Comparison of ENCODE assay signal across 38 cellular contexts in the genomic region with DNA sequence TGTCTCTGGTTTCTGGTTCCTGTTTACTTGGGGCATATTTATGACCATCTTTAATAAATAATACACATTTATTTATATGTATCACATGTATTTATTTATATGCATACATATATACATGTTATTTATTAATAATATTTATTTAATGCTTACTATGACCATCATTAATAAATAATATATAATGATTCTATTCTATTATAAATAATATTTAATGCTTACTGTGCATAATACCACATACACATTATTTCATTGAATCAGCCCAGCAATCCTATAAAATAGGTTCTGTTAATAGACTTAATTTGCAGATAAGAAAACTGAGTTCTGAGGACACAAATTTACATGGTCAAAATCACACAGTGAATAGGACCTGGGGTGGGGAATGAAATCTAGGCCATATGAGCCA. TPM values are rescaled to one million over a fixed set of nuclear protein-coding genes. Genes with fewer than 3 reads are reported as not detected.
"Had no signal": no experiment of that assay in that cellular context is flagged by ENCODE, and none has a peak within 500 bp of the region (broad histone marks: within the 10 kb centered on the region; RNA-seq: fewer than 3 reads in every experiment).

No MANE protein-coding gene starts in this region.

- H3K9me3 Mint-ChIP-seq: activated CD4-positive, alpha-beta memory T cell treated with anti-CD3 and anti-CD28 coated beads, Interleukin-2, amount 10 ng/mL, durations not matched to agents 7 days and 5 days; activated CD4-positive, alpha-beta T cell treated with anti-CD3 and anti-CD28 coated beads, Interleukin-2, amount 10 ng/mL, durations not matched to agents 7 days and 5 days; activated naive CD4-positive, alpha-beta T cell treated with anti-CD3 and anti-CD28 coated beads, Interleukin-2, amount 10 ng/mL, durations not matched to agents 7 days and 5 days; activated naive CD4-positive, alpha-beta T cell treated with anti-CD3 and anti-CD28 coated beads, Interleukin-2, amount 50 U/mL, for 24 hours; activated naive CD8-positive, alpha-beta T cell treated with anti-CD3 and anti-CD28 coated beads, Interleukin-2, amount 10 ng/mL, durations not matched to agents 7 days and 5 days; activated naive CD8-positive, alpha-beta T cell treated with anti-CD3 and anti-CD28 coated beads, Interleukin-2, amount 50 U/mL, for 24 hours; activated T-cell treated with anti-CD3 and anti-CD28 coated beads, Interleukin-2, amount 50 U/mL, for 24 hours; activated T-helper 2 cell treated with anti-CD3 and anti-CD28 coated beads, Interferon-gamma antibody, Interleukin-2, Interleukin-4, amounts not matched to agents 10 μg/mL and 5 μg/mL and 100 μg/mL, durations not matched to agents 14 hours and 24 hours and 36 hours; brain; central memory CD8-positive, alpha-beta T cell; T-helper 1 cell treated with Interleukin-12 subunit alpha and Interleukin-12 subunit beta and Interleukin-4 antibody, amounts not matched to agents 30 μg/mL and 1 μg/mL, for 36 hours; T-helper 2 cell treated with Interferon-gamma antibody and Interleukin-4, amounts not matched to agents 5 μg/mL and 100 μg/mL, for 36 hours had no signal

- H3K27me3 ChIP-seq: ascending aorta, cardiac muscle cell had no signal

- H3K4me3 Mint-ChIP-seq: activated CD4-positive, alpha-beta memory T cell treated with anti-CD3 and anti-CD28 coated beads, Interleukin-2, amount 10 ng/mL, durations not matched to agents 7 days and 5 days; activated CD4-positive, alpha-beta T cell treated with anti-CD3 and anti-CD28 coated beads for 36 hours; activated CD4-positive, alpha-beta T cell treated with anti-CD3 and anti-CD28 coated beads, Interleukin-2, amount 10 ng/mL, durations not matched to agents 7 days and 5 days; activated CD8-positive, alpha-beta memory T cell treated with anti-CD3 and anti-CD28 coated beads, Interleukin-2, amount 10 ng/mL, durations not matched to agents 7 days and 5 days; activated CD8-positive, alpha-beta T cell treated with anti-CD3 and anti-CD28 coated beads, Interleukin-2, amount 10 ng/mL, durations not matched to agents 7 days and 5 days; activated naive CD4-positive, alpha-beta T cell treated with anti-CD3 and anti-CD28 coated beads, Interleukin-2, amount 10 ng/mL, durations not matched to agents 7 days and 5 days; activated naive CD4-positive, alpha-beta T cell treated with anti-CD3 and anti-CD28 coated beads, Interleukin-2, amount 50 U/mL, for 24 hours; activated naive CD8-positive, alpha-beta T cell; activated naive CD8-positive, alpha-beta T cell treated with anti-CD3 and anti-CD28 coated beads, Interleukin-2, amount 10 ng/mL, durations not matched to agents 7 days and 5 days; activated naive CD8-positive, alpha-beta T cell treated with anti-CD3 and anti-CD28 coated beads, Interleukin-2, amount 50 U/mL, for 24 hours; activated T-cell treated with anti-CD3 and anti-CD28 coated beads, Interleukin-2, amount 50 U/mL, for 24 hours; brain; central memory CD8-positive, alpha-beta T cell; T-helper 1 cell treated with Interleukin-12 subunit alpha and Interleukin-12 subunit beta and Interleukin-4 antibody, amounts not matched to agents 30 μg/mL and 1 μg/mL, for 36 hours; T-helper 2 cell treated with Interferon-gamma antibody and Interleukin-4, amounts not matched to agents 5 μg/mL and 100 μg/mL, for 36 hours had no signal

- H3K9me3 ChIP-seq: ascending aorta had no signal

- H3K4me3 ChIP-seq: ascending aorta, cardiac muscle cell had no signal

- H3K27me3 Mint-ChIP-seq: activated CD4-positive, alpha-beta T cell treated with anti-CD3 and anti-CD28 coated beads, Interleukin-2, amount 10 ng/mL, durations not matched to agents 7 days and 5 days; activated naive CD4-positive, alpha-beta T cell treated with anti-CD3 and anti-CD28 coated beads, Interleukin-2, amount 50 U/mL, for 24 hours; activated naive CD8-positive, alpha-beta T cell; activated naive CD8-positive, alpha-beta T cell treated with anti-CD3 and anti-CD28 coated beads, Interleukin-2, amount 50 U/mL, for 24 hours; activated T-cell treated with anti-CD3 and anti-CD28 coated beads, Interleukin-2, amount 50 U/mL, for 24 hours had no signal

- H3K27ac Mint-ChIP-seq: activated CD4-positive, alpha-beta memory T cell treated with anti-CD3 and anti-CD28 coated beads, Interleukin-2, amount 10 ng/mL, durations not matched to agents 7 days and 5 days; activated CD4-positive, alpha-beta T cell treated with anti-CD3 and anti-CD28 coated beads for 36 hours; activated CD4-positive, alpha-beta T cell treated with anti-CD3 and anti-CD28 coated beads, Interleukin-2, amount 10 ng/mL, durations not matched to agents 7 days and 5 days; activated CD8-positive, alpha-beta memory T cell treated with anti-CD3 and anti-CD28 coated beads, Interleukin-2, amount 10 ng/mL, durations not matched to agents 7 days and 5 days; activated CD8-positive, alpha-beta T cell treated with anti-CD3 and anti-CD28 coated beads, Interleukin-2, amount 10 ng/mL, durations not matched to agents 7 days and 5 days; activated naive CD4-positive, alpha-beta T cell treated with anti-CD3 and anti-CD28 coated beads, Interleukin-2, amount 10 ng/mL, durations not matched to agents 7 days and 5 days; activated naive CD4-positive, alpha-beta T cell treated with anti-CD3 and anti-CD28 coated beads, Interleukin-2, amount 50 U/mL, for 24 hours; activated naive CD8-positive, alpha-beta T cell; activated naive CD8-positive, alpha-beta T cell treated with anti-CD3 and anti-CD28 coated beads, Interleukin-2, amount 10 ng/mL, durations not matched to agents 7 days and 5 days; activated naive CD8-positive, alpha-beta T cell treated with anti-CD3 and anti-CD28 coated beads, Interleukin-2, amount 50 U/mL, for 24 hours; activated T-cell treated with anti-CD3 and anti-CD28 coated beads, Interleukin-2, amount 50 U/mL, for 24 hours; activated T-helper 2 cell treated with anti-CD3 and anti-CD28 coated beads, Interferon-gamma antibody, Interleukin-2, Interleukin-4, amounts not matched to agents 10 μg/mL and 5 μg/mL and 100 μg/mL, durations not matched to agents 14 hours and 24 hours and 36 hours; brain; T-helper 1 cell treated with Interleukin-12 subunit alpha and Interleukin-12 subunit beta and Interleukin-4 antibody, amounts not matched to agents 30 μg/mL and 1 μg/mL, for 36 hours; T-helper 2 cell treated with Interferon-gamma antibody and Interleukin-4, amounts not matched to agents 5 μg/mL and 100 μg/mL, for 36 hours had no signal

- DNase-seq: activated CD4-positive, alpha-beta memory T cell treated with anti-CD3 and anti-CD28 coated beads, Interleukin-2, amount 10 ng/mL, durations not matched to agents 7 days and 5 days; activated CD4-positive, alpha-beta T cell treated with anti-CD3 and anti-CD28 coated beads for 1 hour; activated CD4-positive, alpha-beta T cell treated with anti-CD3 and anti-CD28 coated beads for 36 hours; activated CD4-positive, alpha-beta T cell treated with anti-CD3 and anti-CD28 coated beads for 48 hours; activated CD4-positive, alpha-beta T cell treated with anti-CD3 and anti-CD28 coated beads, Interleukin-2, amount 10 ng/mL, durations not matched to agents 7 days and 5 days; activated CD4-positive, alpha-beta T cell treated with anti-CD3 and anti-CD28 coated beads, Interleukin-2, amount 50 U/mL, for 48 hours; activated CD4-positive, CD25-positive, alpha-beta regulatory T cell; activated CD8-positive, alpha-beta memory T cell treated with anti-CD3 and anti-CD28 coated beads for 24 hours; activated CD8-positive, alpha-beta memory T cell treated with anti-CD3 and anti-CD28 coated beads, Interleukin-2, amount 10 ng/mL, durations not matched to agents 7 days and 5 days; activated CD8-positive, alpha-beta memory T cell treated with anti-CD3 and anti-CD28 coated beads, Interleukin-2, amount 50 U/mL, for 48 hours; activated CD8-positive, alpha-beta T cell treated with anti-CD3 and anti-CD28 coated beads, Interleukin-2, amount 10 ng/mL, durations not matched to agents 7 days and 5 days; activated effector memory CD4-positive, alpha-beta T cell treated with Interleukin-2 at 50 U/mL for 16 hours; activated gamma-delta T cell; activated naive CD4-positive, alpha-beta T cell treated with anti-CD3 and anti-CD28 coated beads, Interleukin-2, amount 10 ng/mL, durations not matched to agents 7 days and 5 days; activated naive CD4-positive, alpha-beta T cell treated with Interleukin-2 at 50 U/mL for 16 hours; activated naive CD8-positive, alpha-beta T cell treated with anti-CD3 and anti-CD28 coated beads, Interleukin-2, amount 10 ng/mL, durations not matched to agents 7 days and 5 days; activated naive CD8-positive, alpha-beta T cell treated with anti-CD3 and anti-CD28 coated beads, Interleukin-2, amount 50 U/mL, for 24 hours; activated T-cell treated with anti-CD3 and anti-CD28 coated beads, Interleukin-2, amount 50 U/mL, for 24 hours; activated T-cell treated with anti-CD3 and anti-CD28 coated beads, Interleukin-2, amount 50 U/mL, for 48 hours; amygdala; anterior cingulate cortex; caudate nucleus; T-helper 1 cell; T-helper 2 cell; T-helper 9 cell had no signal

- H3K36me3 Mint-ChIP-seq: activated CD8-positive, alpha-beta memory T cell treated with anti-CD3 and anti-CD28 coated beads, Interleukin-2, amount 10 ng/mL, durations not matched to agents 7 days and 5 days; activated naive CD4-positive, alpha-beta T cell treated with anti-CD3 and anti-CD28 coated beads, Interleukin-2, amount 10 ng/mL, durations not matched to agents 7 days and 5 days; activated naive CD4-positive, alpha-beta T cell treated with anti-CD3 and anti-CD28 coated beads, Interleukin-2, amount 50 U/mL, for 24 hours; activated naive CD8-positive, alpha-beta T cell; activated naive CD8-positive, alpha-beta T cell treated with anti-CD3 and anti-CD28 coated beads, Interleukin-2, amount 10 ng/mL, durations not matched to agents 7 days and 5 days; brain had no signal

- ATAC-seq: activated CD4-positive, alpha-beta T cell treated with anti-CD3 and anti-CD28 coated beads for 36 hours; activated CD4-positive, CD25-positive, alpha-beta regulatory T cell treated with anti-CD3 and anti-CD28 coated beads, Interleukin-2, amount 50 U/mL, for 24 hours; activated CD8-positive, alpha-beta memory T cell treated with anti-CD3 and anti-CD28 coated beads, Interleukin-2, amount 10 ng/mL, durations not matched to agents 7 days and 5 days; activated CD8-positive, alpha-beta T cell treated with anti-CD3 and anti-CD28 coated beads, Interleukin-2, amount 10 ng/mL, durations not matched to agents 7 days and 5 days; activated naive CD8-positive, alpha-beta T cell treated with anti-CD3 and anti-CD28 coated beads, Interleukin-2, amount 50 U/mL, for 24 hours had no signal

- H3K36me3 ChIP-seq: ascending aorta, cardiac muscle cell had no signal

- H3K27ac ChIP-seq: ascending aorta, cardiac muscle cell, VCaP had no signal

- FAIRE-seq: bronchial epithelial cell, TTC549 had no signal

- H3K4me1 Mint-ChIP-seq: activated CD4-positive, alpha-beta memory T cell treated with anti-CD3 and anti-CD28 coated beads, Interleukin-2, amount 10 ng/mL, durations not matched to agents 7 days and 5 days; activated CD4-positive, alpha-beta T cell treated with anti-CD3 and anti-CD28 coated beads for 36 hours; activated CD8-positive, alpha-beta memory T cell treated with anti-CD3 and anti-CD28 coated beads, Interleukin-2, amount 10 ng/mL, durations not matched to agents 7 days and 5 days; activated naive CD4-positive, alpha-beta T cell treated with anti-CD3 and anti-CD28 coated beads, Interleukin-2, amount 10 ng/mL, durations not matched to agents 7 days and 5 days; activated naive CD4-positive, alpha-beta T cell treated with anti-CD3 and anti-CD28 coated beads, Interleukin-2, amount 50 U/mL, for 24 hours; activated naive CD8-positive, alpha-beta T cell treated with anti-CD3 and anti-CD28 coated beads, Interleukin-2, amount 10 ng/mL, durations not matched to agents 7 days and 5 days; activated naive CD8-positive, alpha-beta T cell treated with anti-CD3 and anti-CD28 coated beads, Interleukin-2, amount 50 U/mL, for 24 hours; central memory CD8-positive, alpha-beta T cell had no signal

RNA-seq across cellular contexts. Expression of gene ACTBL2, which starts 24.2 kb away (rescaled TPM):
- total RNA-seq: activated CD4-positive, alpha-beta memory T cell treated with anti-CD3 and anti-CD28 coated beads, Interleukin-2, amount 10 ng/mL, durations not matched to agents 7 days and 5 days; activated CD4-positive, alpha-beta T cell treated with anti-CD3 and anti-CD28 coated beads for 36 hours; activated CD4-positive, alpha-beta T cell treated with anti-CD3 and anti-CD28 coated beads, Interleukin-2, amount 10 ng/mL, durations not matched to agents 7 days and 5 days; activated CD8-positive, alpha-beta memory T cell treated with anti-CD3 and anti-CD28 coated beads, Interleukin-2, amount 10 ng/mL, durations not matched to agents 7 days and 5 days; activated CD8-positive, alpha-beta T cell treated with anti-CD3 and anti-CD28 coated beads, Interleukin-2, amount 10 ng/mL, durations not matched to agents 7 days and 5 days; activated naive CD8-positive, alpha-beta T cell treated with anti-CD3 and anti-CD28 coated beads, Interleukin-2, amount 10 ng/mL, durations not matched to agents 7 days and 5 days; activated T-helper 2 cell treated with anti-CD3 and anti-CD28 coated beads, Interferon-gamma antibody, Interleukin-2, Interleukin-4, amounts not matched to agents 10 μg/mL and 5 μg/mL and 100 μg/mL, durations not matched to agents 14 hours and 24 hours and 36 hours; ascending aorta; cardiac muscle cell had no signal
- polyA plus RNA-seq: cardiac muscle cell had no signal
